Comparison of ENCODE assay signal across 10 cellular contexts in the genomic region with DNA sequence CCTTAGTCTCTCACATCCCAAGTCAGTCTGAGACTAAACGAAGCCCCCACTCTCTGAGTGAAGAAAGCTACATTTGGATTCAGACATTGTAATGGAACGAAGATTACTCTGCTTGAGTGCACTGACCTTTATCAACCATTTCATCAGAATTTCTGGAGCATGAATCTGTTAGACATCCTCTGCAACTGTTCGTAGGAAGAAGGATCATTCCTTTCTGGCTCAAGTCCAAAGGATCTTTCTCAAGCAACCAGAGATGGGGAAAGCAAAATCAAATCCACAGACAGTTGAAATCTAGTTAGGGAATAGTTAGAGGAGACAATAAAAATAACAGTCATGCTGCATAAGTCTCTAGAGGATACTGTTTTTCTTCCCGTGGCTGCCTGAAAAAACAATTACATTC. TPM values are rescaled to one million over a fixed set of nuclear protein-coding genes. Genes with fewer than 3 reads are reported as not detected.
DNase-seq lines count a peak whose midpoint lies in the region; ATAC-seq and TF ChIP-seq lines count a peak whose summit lies in the region.
"Had no signal": no experiment of that assay in that cellular context is flagged by ENCODE, and none has a peak within 500 bp of the region (broad histone marks: within the 10 kb centered on the region; RNA-seq: fewer than 3 reads in every experiment).

No MANE protein-coding gene starts in this region.

- H4K20me1 ChIP-seq in BLaER1: no peaks in the 10 kb centered on the region

- H3K4me1 ChIP-seq in BLaER1 (peaks cover 32% of the 10 kb centered on the region), psoas muscle (peaks cover 17% of the 10 kb centered on the region)

- TF ChIP-seq CTCF in epithelial cell of proximal tubule (conservative IDR thresholded peaks at IDR 0.05; ENCODE audit: low read depth, low read length): no peak
- TF ChIP-seq CTCF in psoas muscle (IDR thresholded peaks at IDR 0.05): no peak
- TF ChIP-seq CTCF in type B pancreatic cell (conservative IDR thresholded peaks at IDR 0.05): no peak

- H3K36me3 ChIP-seq in BLaER1 (peaks cover 23% of the 10 kb centered on the region), psoas muscle (ENCODE audit: insufficient read depth in 1 of 2, low read depth in 1 of 2) (peaks cover 0 to 6% of the 10 kb centered on the region in 2 donors)

- H3K9me3 Mint-ChIP-seq in activated CD4-positive, alpha-beta memory T cell treated with anti-CD3 and anti-CD28 coated beads for 36 hours: no peaks in the 10 kb centered on the region
- H3K9me3 Mint-ChIP-seq in type B pancreatic cell: peaks cover 4% of the 10 kb centered on the region

- no peak overlapping the region for H3K4me3 Mint-ChIP-seq in activated CD4-positive, alpha-beta memory T cell treated with anti-CD3 and anti-CD28 coated beads for 36 hours
- no peak overlapping the region for H3K4me3 Mint-ChIP-seq in type B pancreatic cell
- H3K4me3 Mint-ChIP-seq: naive B cell had no signal

- POLR2A ChIA-PET in activated CD4-positive, alpha-beta memory T cell treated with anti-CD3 and anti-CD28 coated beads for 36 hours (lab: Charles Lee): no interaction called here

- peak overlapping the region; percentile 40; the same call in 1 of the 2 replicates for H3K9ac ChIP-seq in BLaER1

- H3K27ac Mint-ChIP-seq in activated CD4-positive, alpha-beta memory T cell treated with anti-CD3 and anti-CD28 coated beads for 36 hours: no peak overlapping the region
- no peak overlapping the region for H3K27ac Mint-ChIP-seq in type B pancreatic cell
- H3K27ac Mint-ChIP-seq: naive B cell had no signal

- intact Hi-C loops in psoas muscle (cut with DNase I): no loop called here
- intact Hi-C loops in activated CD4-positive, alpha-beta memory T cell treated with anti-CD3 and anti-CD28 coated beads for 36 hours (cut with micrococcal nuclease): no loop called here

- WGBS in psoas muscle, 3 donors: 21 to 48% (median 23%) methylated on average over 4 of the region's 4 CpGs

- H3K27me3 ChIP-seq in BLaER1: no peaks in the 10 kb centered on the region
- H3K27me3 ChIP-seq in psoas muscle (ENCODE audit: insufficient read depth in 3 of 3, low read length in 2 of 3): no peaks in the 10 kb centered on the region

- ATAC-seq in psoas muscle: peak in 3 of 4 donors; percentile 18 to 35 (median 34)
- no peak for ATAC-seq in GM18873 (IDR thresholded peaks at IDR 0.05; ENCODE audit: low FRiP score, unreplicated experiment)

- H3K27ac ChIP-seq in BLaER1 (peak overlapping the region; percentile 77), psoas muscle (peak overlapping the region; percentile 66)

- DNase-seq in NCI-H2227 (lab: John Stamatoyannopoulos, UW; ENCODE audit: unreplicated experiment) (peak; percentile 66), epithelial cell of proximal tubule (ENCODE audit: low read depth) (peak; percentile 83), psoas muscle (no peak), NCI-H526 treated with DMSO at 0.1 percent for 48 hours (lab: John Stamatoyannopoulos, UW) (no peak), type B pancreatic cell (ENCODE audit: extremely low spot score, unreplicated experiment) (no peak)
- no peak for DNase-seq in activated CD4-positive, alpha-beta memory T cell treated with anti-CD3 and anti-CD28 coated beads for 36 hours
- DNase-seq: hippocampal formation, naive B cell had no signal

- CTCF ChIA-PET in activated CD4-positive, alpha-beta memory T cell treated with anti-CD3 and anti-CD28 coated beads for 36 hours (lab: Charles Lee): no interaction called here

- peaks cover 48% of the 10 kb centered on the region for H3K36me3 Mint-ChIP-seq in activated CD4-positive, alpha-beta memory T cell treated with anti-CD3 and anti-CD28 coated beads for 36 hours
- H3K36me3 Mint-ChIP-seq in type B pancreatic cell: peaks cover 55% of the 10 kb centered on the region

- H3K27me3 Mint-ChIP-seq in activated CD4-positive, alpha-beta memory T cell treated with anti-CD3 and anti-CD28 coated beads for 36 hours: no peaks in the 10 kb centered on the region
- no peaks in the 10 kb centered on the region for H3K27me3 Mint-ChIP-seq in type B pancreatic cell
- H3K27me3 Mint-ChIP-seq: naive B cell had no signal

- H3K9me3 ChIP-seq in BLaER1 (no peaks in the 10 kb centered on the region), psoas muscle (no peaks in the 10 kb centered on the region)

- H3K4me3 ChIP-seq in BLaER1 (peak overlapping the region; percentile 15; the same call in 1 of the 2 replicates), epithelial cell of proximal tubule (ENCODE audit: low read depth, low read length) (no peak overlapping the region), psoas muscle (no peak overlapping the region)

- H3K4me2 ChIP-seq in BLaER1: peak overlapping the region; percentile 77

- peaks cover 14% of the 10 kb centered on the region for H3K4me1 Mint-ChIP-seq in activated CD4-positive, alpha-beta memory T cell treated with anti-CD3 and anti-CD28 coated beads for 36 hours (ENCODE audit: low read depth)
- H3K4me1 Mint-ChIP-seq in type B pancreatic cell (ENCODE audit: unreplicated experiment): peaks cover 17% of the 10 kb centered on the region
- H3K4me1 Mint-ChIP-seq: naive B cell had no signal

RNA-seq across cellular contexts. Expression of gene DGKI, which starts 27.6 kb away (rescaled TPM):
- total RNA-seq in epithelial cell of proximal tubule (0.14 and 0.69 TPM in 2 replicates), psoas muscle (under 1 TPM in 3 of 4 donors, not detected in 1; 0.44 to 0.56 (median 0.45) TPM), type B pancreatic cell (ENCODE audit: low replicate concordance) (1.8 and 2.8 TPM in 2 replicates)
- under 1 TPM in 2 of 3 donors, not detected in 1; under 0.01 to 0.04 TPM for polyA plus RNA-seq in psoas muscle
- total RNA-seq in activated CD4-positive, alpha-beta memory T cell treated with anti-CD3 and anti-CD28 coated beads for 36 hours: 1 to 10 TPM; 5.4 to 7.0 TPM

Comparison
In these comparisons a context has a peak if more than half of its experiments do, and no peak if none do; other contexts are left out.
1. DNase-seq: peak in NCI-H2227 (single experiment) and epithelial cell of proximal tubule (single experiment); none in psoas muscle (0 of 2), activated CD4-positive, alpha-beta memory T cell treated with anti-CD3 and anti-CD28 coated beads for 36 hours (single experiment), NCI-H526 treated with DMSO at 0.1 percent for 48 hours (single experiment) and type B pancreatic cell (single experiment).